8 cellular contexts compared by ENCODE assay signal in genomic region chr10:111865550-111865949, GRCh38.
"Had no signal": no experiment of that assay in that cellular context is flagged by ENCODE, and none has a peak within 500 bp of the region (broad histone marks: within the 10 kb centered on the region; RNA-seq: fewer than 3 reads in every experiment).

No MANE protein-coding gene starts in this region.

- FAIRE-seq: G401.6, GM12878, GM12891, GM12892, GM18507, GM19239 had no signal

- DNase-seq: GDM1, GF-D8 had no signal

- ATAC-seq: GM12878 had no signal

- H3K4me3 ChIP-seq: GM12878 had no signal
